1 cellular context compared by ENCODE assay signal in the genomic region with DNA sequence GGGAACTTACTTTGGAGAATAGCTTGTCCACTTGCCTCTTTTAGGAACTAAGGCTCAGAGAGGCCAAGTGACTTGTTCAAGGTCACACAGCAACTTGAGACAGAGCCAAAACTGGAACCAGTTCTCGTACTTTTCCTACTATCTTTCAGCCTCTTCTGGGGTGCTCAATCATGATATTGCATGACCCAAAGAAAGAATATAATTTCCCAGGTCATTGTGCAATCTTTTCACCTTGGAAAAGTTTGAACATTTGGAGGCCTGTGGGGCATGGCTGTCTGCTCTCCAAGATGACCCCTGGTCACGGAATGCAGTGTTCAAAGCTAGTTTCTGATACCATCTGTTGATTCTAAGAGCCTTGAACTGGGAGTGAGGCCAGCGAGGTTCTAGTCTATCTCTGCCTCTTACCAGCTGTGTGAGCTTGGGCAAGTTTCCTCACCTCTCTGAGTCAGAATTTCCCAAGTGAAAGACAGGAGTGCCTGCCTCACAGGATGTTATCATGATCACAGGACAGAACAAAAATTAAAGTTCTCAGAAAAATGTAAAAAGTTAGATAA.
TF ChIP-seq lines count a peak whose summit lies in the region.

No MANE protein-coding gene starts in this region.

TF ChIP-seq in SK-N-SH, 30 proteins besides CTCF, POLR2A, EP300 and RAD21 (continued from another document):
- TF ChIP-seq NFIC (IDR thresholded peaks at IDR 0.05; ENCODE audit: borderline replicate concordance) = 0 out of 2 replicates have a peak, but pooled peaks have one; percentile 11
- no peak for TF ChIP-seq YY1 (IDR thresholded peaks at IDR 0.05; ENCODE audit: low read depth)
- no peak for TF ChIP-seq ELF1 (IDR thresholded peaks at IDR 0.05)
- TF ChIP-seq SIN3A (IDR thresholded peaks at IDR 0.05; ENCODE audit: borderline replicate concordance, low read depth, low read length) = no peak
- TF ChIP-seq, protein P1, sequence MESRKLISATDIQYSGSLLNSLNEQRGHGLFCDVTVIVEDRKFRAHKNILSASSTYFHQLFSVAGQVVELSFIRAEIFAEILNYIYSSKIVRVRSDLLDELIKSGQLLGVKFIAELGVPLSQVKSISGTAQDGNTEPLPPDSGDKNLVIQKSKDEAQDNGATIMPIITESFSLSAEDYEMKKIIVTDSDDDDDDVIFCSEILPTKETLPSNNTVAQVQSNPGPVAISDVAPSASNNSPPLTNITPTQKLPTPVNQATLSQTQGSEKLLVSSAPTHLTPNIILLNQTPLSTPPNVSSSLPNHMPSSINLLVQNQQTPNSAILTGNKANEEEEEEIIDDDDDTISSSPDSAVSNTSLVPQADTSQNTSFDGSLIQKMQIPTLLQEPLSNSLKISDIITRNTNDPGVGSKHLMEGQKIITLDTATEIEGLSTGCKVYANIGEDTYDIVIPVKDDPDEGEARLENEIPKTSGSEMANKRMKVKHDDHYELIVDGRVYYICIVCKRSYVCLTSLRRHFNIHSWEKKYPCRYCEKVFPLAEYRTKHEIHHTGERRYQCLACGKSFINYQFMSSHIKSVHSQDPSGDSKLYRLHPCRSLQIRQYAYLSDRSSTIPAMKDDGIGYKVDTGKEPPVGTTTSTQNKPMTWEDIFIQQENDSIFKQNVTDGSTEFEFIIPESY (IDR thresholded peaks at IDR 0.05; ENCODE audit: borderline replicate concordance, low read depth) = no peak
- TF ChIP-seq RFX5 (IDR thresholded peaks at IDR 0.05; ENCODE audit: low read length) = no peak
- TF ChIP-seq, protein P2, sequence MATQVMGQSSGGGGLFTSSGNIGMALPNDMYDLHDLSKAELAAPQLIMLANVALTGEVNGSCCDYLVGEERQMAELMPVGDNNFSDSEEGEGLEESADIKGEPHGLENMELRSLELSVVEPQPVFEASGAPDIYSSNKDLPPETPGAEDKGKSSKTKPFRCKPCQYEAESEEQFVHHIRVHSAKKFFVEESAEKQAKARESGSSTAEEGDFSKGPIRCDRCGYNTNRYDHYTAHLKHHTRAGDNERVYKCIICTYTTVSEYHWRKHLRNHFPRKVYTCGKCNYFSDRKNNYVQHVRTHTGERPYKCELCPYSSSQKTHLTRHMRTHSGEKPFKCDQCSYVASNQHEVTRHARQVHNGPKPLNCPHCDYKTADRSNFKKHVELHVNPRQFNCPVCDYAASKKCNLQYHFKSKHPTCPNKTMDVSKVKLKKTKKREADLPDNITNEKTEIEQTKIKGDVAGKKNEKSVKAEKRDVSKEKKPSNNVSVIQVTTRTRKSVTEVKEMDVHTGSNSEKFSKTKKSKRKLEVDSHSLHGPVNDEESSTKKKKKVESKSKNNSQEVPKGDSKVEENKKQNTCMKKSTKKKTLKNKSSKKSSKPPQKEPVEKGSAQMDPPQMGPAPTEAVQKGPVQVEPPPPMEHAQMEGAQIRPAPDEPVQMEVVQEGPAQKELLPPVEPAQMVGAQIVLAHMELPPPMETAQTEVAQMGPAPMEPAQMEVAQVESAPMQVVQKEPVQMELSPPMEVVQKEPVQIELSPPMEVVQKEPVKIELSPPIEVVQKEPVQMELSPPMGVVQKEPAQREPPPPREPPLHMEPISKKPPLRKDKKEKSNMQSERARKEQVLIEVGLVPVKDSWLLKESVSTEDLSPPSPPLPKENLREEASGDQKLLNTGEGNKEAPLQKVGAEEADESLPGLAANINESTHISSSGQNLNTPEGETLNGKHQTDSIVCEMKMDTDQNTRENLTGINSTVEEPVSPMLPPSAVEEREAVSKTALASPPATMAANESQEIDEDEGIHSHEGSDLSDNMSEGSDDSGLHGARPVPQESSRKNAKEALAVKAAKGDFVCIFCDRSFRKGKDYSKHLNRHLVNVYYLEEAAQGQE (IDR thresholded peaks at IDR 0.05; ENCODE audit: low read depth, low read length) = no peak
- TF ChIP-seq, protein P3, sequence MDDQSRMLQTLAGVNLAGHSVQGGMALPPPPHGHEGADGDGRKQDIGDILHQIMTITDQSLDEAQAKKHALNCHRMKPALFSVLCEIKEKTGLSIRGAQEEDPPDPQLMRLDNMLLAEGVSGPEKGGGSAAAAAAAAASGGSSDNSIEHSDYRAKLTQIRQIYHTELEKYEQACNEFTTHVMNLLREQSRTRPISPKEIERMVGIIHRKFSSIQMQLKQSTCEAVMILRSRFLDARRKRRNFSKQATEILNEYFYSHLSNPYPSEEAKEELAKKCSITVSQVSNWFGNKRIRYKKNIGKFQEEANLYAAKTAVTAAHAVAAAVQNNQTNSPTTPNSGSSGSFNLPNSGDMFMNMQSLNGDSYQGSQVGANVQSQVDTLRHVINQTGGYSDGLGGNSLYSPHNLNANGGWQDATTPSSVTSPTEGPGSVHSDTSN (IDR thresholded peaks at IDR 0.05) = no peak
- no peak for TF ChIP-seq GABPA (IDR thresholded peaks at IDR 0.05; ENCODE audit: low read depth)
- TF ChIP-seq, protein P4, sequence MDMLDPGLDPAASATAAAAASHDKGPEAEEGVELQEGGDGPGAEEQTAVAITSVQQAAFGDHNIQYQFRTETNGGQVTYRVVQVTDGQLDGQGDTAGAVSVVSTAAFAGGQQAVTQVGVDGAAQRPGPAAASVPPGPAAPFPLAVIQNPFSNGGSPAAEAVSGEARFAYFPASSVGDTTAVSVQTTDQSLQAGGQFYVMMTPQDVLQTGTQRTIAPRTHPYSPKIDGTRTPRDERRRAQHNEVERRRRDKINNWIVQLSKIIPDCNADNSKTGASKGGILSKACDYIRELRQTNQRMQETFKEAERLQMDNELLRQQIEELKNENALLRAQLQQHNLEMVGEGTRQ (IDR thresholded peaks at IDR 0.05; ENCODE audit: borderline replicate concordance, low read depth, low read length) = no peak
- TF ChIP-seq RXRA (IDR thresholded peaks at IDR 0.05; ENCODE audit: borderline replicate concordance, low read depth) = peak; percentile 10; the same call in 1 of the 2 replicates
- TF ChIP-seq CHD2 (IDR thresholded peaks at IDR 0.05; ENCODE audit: low read length, partially characterized antibody) = no peak
- TF ChIP-seq MEF2A (IDR thresholded peaks at IDR 0.05; ENCODE audit: borderline replicate concordance, low read depth) = no peak
- TF ChIP-seq FOXM1 (IDR thresholded peaks at IDR 0.05; ENCODE audit: low read depth) = no peak
- no peak for TF ChIP-seq POLR2AphosphoS5 (IDR thresholded peaks at IDR 0.05; ENCODE audit: low read depth, low read length)
- TF ChIP-seq, protein P5, sequence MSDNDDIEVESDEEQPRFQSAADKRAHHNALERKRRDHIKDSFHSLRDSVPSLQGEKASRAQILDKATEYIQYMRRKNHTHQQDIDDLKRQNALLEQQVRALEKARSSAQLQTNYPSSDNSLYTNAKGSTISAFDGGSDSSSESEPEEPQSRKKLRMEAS (IDR thresholded peaks at IDR 0.05; ENCODE audit: low read depth) = no peak
- TF ChIP-seq MXI1 (IDR thresholded peaks at IDR 0.05; ENCODE audit: low read depth, low read length) = no peak
- peak; percentile 27; the same call in 1 of the 2 replicates for TF ChIP-seq FOSL2 (IDR thresholded peaks at IDR 0.05; ENCODE audit: borderline replicate concordance, low read depth)
- no peak for TF ChIP-seq FOXJ3 (CRISPR knock-in tag; IDR thresholded peaks at IDR 0.05)
- TF ChIP-seq TAF1 (IDR thresholded peaks at IDR 0.05; ENCODE audit: borderline replicate concordance, low read depth, low read length) = no peak
- no peak for TF ChIP-seq RCOR1 (IDR thresholded peaks at IDR 0.05; ENCODE audit: low read length)
- no peak for TF ChIP-seq NRF1 (IDR thresholded peaks at IDR 0.05; ENCODE audit: low read depth, low read length)
